In the genomic region with DNA sequence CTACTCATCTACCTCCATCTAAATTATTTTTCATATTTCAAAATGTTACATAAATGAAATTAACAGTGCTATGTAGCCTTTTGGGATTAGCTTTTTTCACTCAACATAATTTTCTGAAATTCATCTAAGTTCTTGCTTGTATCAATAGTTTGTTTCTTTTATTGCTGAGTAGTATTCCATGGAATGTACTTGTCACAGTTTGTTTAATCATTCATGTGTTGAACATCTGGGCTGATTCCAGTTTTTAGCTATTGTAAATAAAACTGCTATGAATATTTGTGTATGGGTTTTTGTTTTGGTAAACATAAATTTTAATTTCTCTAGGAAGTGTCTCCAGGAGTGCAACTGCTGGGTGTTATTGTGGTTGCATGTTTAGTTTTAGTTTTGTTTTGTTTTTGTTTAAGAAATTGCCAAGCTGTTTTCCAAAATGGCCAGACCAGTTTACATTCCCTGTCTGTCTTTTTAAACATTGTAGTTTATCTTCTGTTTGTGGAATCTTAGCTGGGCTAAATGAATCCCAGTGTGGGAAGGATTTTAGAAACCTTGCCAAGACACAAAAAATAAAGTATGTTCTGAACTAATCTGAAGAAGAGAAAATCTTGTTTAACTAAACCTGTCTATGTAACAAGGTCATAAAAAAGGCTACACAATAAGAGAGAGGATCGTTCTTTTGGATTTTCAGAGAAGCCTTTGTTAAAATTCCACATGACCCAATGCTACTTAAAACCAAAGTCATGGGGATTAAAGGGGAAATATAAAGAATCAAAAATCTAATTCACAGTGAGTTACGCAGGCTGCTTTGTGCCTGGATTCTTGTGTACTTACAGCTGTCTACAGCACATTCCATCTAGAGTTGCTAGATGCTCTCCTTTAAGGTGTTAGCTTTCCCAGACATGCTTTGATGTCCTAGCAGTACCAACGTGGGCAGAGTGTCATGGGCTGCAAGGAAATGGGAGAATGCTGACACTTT, we compare ENCODE assay signal across 31 cellular contexts.
DNase-seq lines count a peak whose midpoint lies in the region; ATAC-seq and TF ChIP-seq lines count a peak whose summit lies in the region.
"Had no signal": no experiment of that assay in that cellular context is flagged by ENCODE, and none has a peak within 500 bp of the region (broad histone marks: within the 10 kb centered on the region; RNA-seq: fewer than 3 reads in every experiment).

No MANE protein-coding gene starts in this region.

- H3K4me2 ChIP-seq in IMR-90 (ENCODE audit: low read depth, low read length) (peak overlapping the region; percentile 69), trophoblast cell (ENCODE audit: low read length) (no peak overlapping the region)

- no peak overlapping the region for H2AK9ac ChIP-seq in IMR-90 (replicated peaks; ENCODE audit: low read depth, low read length, poor library complexity)

- DNase-seq in AG04450 (ENCODE audit: low read depth, low spot score) (peak; percentile 33), IMR-90 (peak; percentile 59), astrocyte of the hippocampus (ENCODE audit: low read depth, low spot score) (peak; percentile 16), fibroblast of villous mesenchyme (ENCODE audit: low read depth) (peak; percentile 93), trophoblast cell (no peak)
- DNase-seq: activated CD4-positive, alpha-beta T cell treated with anti-CD3 and anti-CD28 coated beads, Interleukin-2, amount 10 ng/mL, durations not matched to agents 24 days and 14 days; activated CD8-positive, alpha-beta memory T cell treated with anti-CD3 and anti-CD28 coated beads for 24 hours; activated effector memory CD4-positive, alpha-beta T cell treated with Interleukin-2 at 50 U/mL for 16 hours; anterior cingulate cortex; caudate nucleus; cortex of kidney; DMS79; effector memory CD8-positive, alpha-beta T cell; KG1; left lung; NCI-H1417 treated with DMSO at 0.1 percent for 48 hours; NCI-H2081; NCI-H526; retina; SHP77; stimulated activated naive CD4-positive, alpha-beta T cell treated with Interleukin-2 at 50 U/mL for 16 hours; T1000; WERI-Rb-1 had no signal

- POLR2A ChIA-PET in AG04450 (lab: Yijun Ruan, JAX): interaction anchor here (0.6 to 1.4 kb wide), 3 partner anchors 21 to 1512 kb away, joined by 4 read pairs; no protein-coding TSS in a partner anchor
- POLR2A ChIA-PET in IMR-90 (lab: Charles Lee; ENCODE audit: unreplicated experiment): interaction anchor here (0.7 kb wide), 1 partner anchor 80 kb away, joined by 3 read pairs; no protein-coding TSS in a partner anchor

- H4K91ac ChIP-seq in IMR-90 (ENCODE audit: insufficient read depth, low read depth, low read length): peak overlapping the region; percentile 29; the same call in 1 of the 2 replicates
- H4K91ac ChIP-seq in trophoblast cell (ENCODE audit: low read depth, low read length): no peak overlapping the region

- WGBS in IMR-90 (ENCODE audit: extremely low coverage in 2 of 2, insufficient read length in 1 of 2), 2 experiments: no CpG with 5 or more reads among the region's 3 CpGs
- no CpG with 5 or more reads among the region's 3 CpGs for WGBS in trophoblast cell (ENCODE audit: extremely low coverage, insufficient coverage, insufficient read length)

- ATAC-seq in IMR-90 (ENCODE audit: low read depth): peak; percentile 81
- ATAC-seq in HG03378 (IDR thresholded peaks at IDR 0.05; ENCODE audit: unreplicated experiment): no peak
- no peak for ATAC-seq in GM19328 (IDR thresholded peaks at IDR 0.05; ENCODE audit: unreplicated experiment)
- no peak for ATAC-seq in GM18502 (IDR thresholded peaks at IDR 0.05; ENCODE audit: poor library complexity, unreplicated experiment)
- ATAC-seq: activated naive CD4-positive, alpha-beta T cell treated with anti-CD3 and anti-CD28 coated beads, Interleukin-2, amount 50 U/mL, for 72 hours; effector memory CD8-positive, alpha-beta T cell; left lung had no signal

- H4K5ac ChIP-seq in IMR-90 (ENCODE audit: low read depth, low read length): peak overlapping the region; percentile 92

- H3K18ac ChIP-seq in IMR-90 (ENCODE audit: low read depth, low read length) (peak overlapping the region; percentile 92; the same call in 1 of the 2 replicates), trophoblast cell (ENCODE audit: low read length) (no peak overlapping the region)

- H2AFZ ChIP-seq in IMR-90 (replicated peaks; ENCODE audit: low read length, poor library complexity) (no peak overlapping the region), trophoblast cell (ENCODE audit: insufficient read depth, low read length, poor library complexity) (no peak overlapping the region)
- H2AFZ ChIP-seq: parathyroid adenoma had no signal

- no peak overlapping the region for H3K23ac ChIP-seq in IMR-90 (ENCODE audit: low read depth, low read length)
- no peak overlapping the region for H3K23ac ChIP-seq in trophoblast cell (ENCODE audit: low read length)

- no peaks in the 10 kb centered on the region for H4K20me1 ChIP-seq in IMR-90 (ENCODE audit: insufficient read depth, low read length)

- H2AK5ac ChIP-seq in IMR-90 (ENCODE audit: low read depth, low read length): peak overlapping the region; percentile 74
- H2AK5ac ChIP-seq in trophoblast cell (ENCODE audit: low read length): no peak overlapping the region

- H3K9me1 ChIP-seq in IMR-90 (ENCODE audit: insufficient read depth, low read length): peaks cover 2% of the 10 kb centered on the region; the same call in 1 of the 2 replicates

- peak overlapping the region; percentile 54; the same call in 1 of the 2 replicates for H2BK20ac ChIP-seq in IMR-90 (ENCODE audit: low read depth, low read length)

- no peak overlapping the region for H3K56ac ChIP-seq in IMR-90 (ENCODE audit: extremely low read depth, insufficient read depth, low read length)

- in situ Hi-C loops in IMR-90 (cut with MboI; ENCODE audit: low sequenced_read_pairs): loop anchor here (10.0 kb wide), 1 partner anchor 399 kb away; no protein-coding TSS in a partner anchor

- TF ChIP-seq POLR2A in IMR-90 (IDR thresholded peaks at IDR 0.05; ENCODE audit: low read depth, low read length): no peak

- H3K36me3 ChIP-seq in IMR-90 (ENCODE audit: control insufficient read depth, insufficient read depth, low read length) (no peaks in the 10 kb centered on the region), trophoblast cell (ENCODE audit: control insufficient read depth in 1 of 2, insufficient read depth in 2 of 2, low read length in 2 of 2) (no peaks in the 10 kb centered on the region)
- H3K36me3 ChIP-seq: left lung, suprapubic skin, WERI-Rb-1 had no signal

- H3K14ac ChIP-seq in IMR-90 (replicated peaks; ENCODE audit: low read depth, low read length): no peak overlapping the region
- H3K14ac ChIP-seq in trophoblast cell (ENCODE audit: low read length): no peak overlapping the region

- peaks cover 4% of the 10 kb centered on the region; the same call in 1 of the 2 replicates for H3K4me1 ChIP-seq in IMR-90 (ENCODE audit: control insufficient read depth, insufficient read depth, low read length)
- no peaks in the 10 kb centered on the region for H3K4me1 ChIP-seq in trophoblast cell (ENCODE audit: control insufficient read depth in 1 of 2, insufficient read depth in 2 of 2, low read length in 2 of 2)
- H3K4me1 ChIP-seq: left lung, parathyroid adenoma, suprapubic skin had no signal

- dilution Hi-C loops in IMR-90 (cut with HindIII; ENCODE audit: low sequenced_read_pairs, unreplicated experiment): no loop called here

- H3K27me3 ChIP-seq in AG04450 (ENCODE audit: control insufficient read depth, insufficient read depth, low read length): no peaks in the 10 kb centered on the region
- no peaks in the 10 kb centered on the region; the same call in 1 of the 2 replicates for H3K27me3 ChIP-seq in IMR-90 (ENCODE audit: control insufficient read depth, insufficient read depth, low read length)
- H3K27me3 ChIP-seq in trophoblast cell (ENCODE audit: insufficient read depth, low read length): no peaks in the 10 kb centered on the region
- H3K27me3 ChIP-seq: left lung, suprapubic skin had no signal

- no peak overlapping the region for H2BK12ac ChIP-seq in trophoblast cell (ENCODE audit: low read length)

- no peaks in the 10 kb centered on the region for H3K79me2 ChIP-seq in trophoblast cell (ENCODE audit: control insufficient read depth, insufficient read depth, low read length, poor library complexity)
- H3K79me2 ChIP-seq: parathyroid adenoma had no signal

- no peak overlapping the region for H3K4me3 ChIP-seq in AG04450 (ENCODE audit: low read depth, low read length)
- H3K4me3 ChIP-seq in IMR-90 (ENCODE audit: insufficient read depth, low read depth, low read length): no peak overlapping the region
- H3K4me3 ChIP-seq in fibroblast of villous mesenchyme (ENCODE audit: low read depth, low read length): no peak overlapping the region
- no peak overlapping the region for H3K4me3 ChIP-seq in trophoblast cell (ENCODE audit: low read depth, low read length)
- H3K4me3 ChIP-seq: left lung, skin epidermis, suprapubic skin had no signal

- CTCF ChIA-PET in AG04450 (lab: Charles Lee) (interaction anchor here (0.7 to 1.3 kb wide), 3 partner anchors 135 to 850 kb away, joined by 3 to 4 read pairs (median 3); no protein-coding TSS in a partner anchor), IMR-90 (lab: Yijun Ruan, JAX) (interaction anchor here (1.6 kb wide), 1 partner anchor 670 kb away, joined by 5 read pairs; no protein-coding TSS in a partner anchor)

- TF ChIP-seq RAD21 in IMR-90 (IDR thresholded peaks at IDR 0.05; ENCODE audit: low read length): no peak

- H3K9me3 ChIP-seq in AG04450 (ENCODE audit: control insufficient read depth, insufficient read depth, low read length): peaks cover 7% of the 10 kb centered on the region
- no peaks in the 10 kb centered on the region for H3K9me3 ChIP-seq in IMR-90 (ENCODE audit: control insufficient read depth, insufficient read depth, low read length)
- H3K9me3 ChIP-seq in trophoblast cell (ENCODE audit: insufficient read depth, low read depth, low read length): peaks cover 3% of the 10 kb centered on the region
- H3K9me3 ChIP-seq: suprapubic skin had no signal

- no TSS peak for BruUV-seq in IMR-90 (replicated peaks; lab: Mats Ljungman, UMichigan)

- peak overlapping the region; percentile 40 for H3K27ac ChIP-seq in AG04450 (ENCODE audit: low read depth, low read length)
- H3K27ac ChIP-seq in IMR-90 (ENCODE audit: insufficient read depth, low read length): peak overlapping the region; percentile 95; the same call in 1 of the 2 replicates
- H3K27ac ChIP-seq in trophoblast cell (ENCODE audit: low read depth, low read length): no peak overlapping the region
- H3K27ac ChIP-seq: 22Rv1, left lung, parathyroid adenoma, skin epidermis, suprapubic skin, WERI-Rb-1 had no signal

- H3K4ac ChIP-seq in IMR-90 (ENCODE audit: low read depth, low read length) (peak overlapping the region; percentile 59; the same call in 1 of the 2 replicates), trophoblast cell (ENCODE audit: low read depth, low read length) (no peak overlapping the region)

- H3K9ac ChIP-seq in IMR-90 (ENCODE audit: low read depth, low read length) (no peak overlapping the region), trophoblast cell (ENCODE audit: low read length) (no peak overlapping the region)
- H3K9ac ChIP-seq: parathyroid adenoma had no signal

- H4K8ac ChIP-seq in IMR-90 (ENCODE audit: low read depth in 2 of 2, low read length in 2 of 2): peak overlapping the region in 1 of 2 experiments; percentile 35; a peak in 1 of 4 replicates
- H4K8ac ChIP-seq in trophoblast cell (ENCODE audit: low read depth, low read length): no peak overlapping the region

- no peak for TF ChIP-seq CTCF in AG04450 (IDR thresholded peaks at IDR 0.05; ENCODE audit: low read depth, low read length)
- TF ChIP-seq CTCF in IMR-90 (conservative IDR thresholded peaks at IDR 0.05; ENCODE audit: low read depth, low read length): no peak
- TF ChIP-seq CTCF in fibroblast of villous mesenchyme (IDR thresholded peaks at IDR 0.05; ENCODE audit: insufficient read depth, low read depth, low read length): no peak

- no peaks in the 10 kb centered on the region for H3K79me1 ChIP-seq in IMR-90 (ENCODE audit: low read depth in 1 of 2, low read length in 2 of 2)
- no peaks in the 10 kb centered on the region for H3K79me1 ChIP-seq in trophoblast cell (ENCODE audit: low read length)

- H2BK15ac ChIP-seq in IMR-90 (ENCODE audit: low read depth, low read length): 0 out of 3 replicates have a peak overlapping the region, but pooled peaks have one; percentile 24

- H2BK5ac ChIP-seq in IMR-90 (ENCODE audit: low read depth, low read length, poor library complexity, severe bottlenecking) (peak overlapping the region; percentile 43), trophoblast cell (ENCODE audit: low read depth, low read length, poor library complexity) (no peak overlapping the region)

- peak overlapping the region; percentile 67 for H2BK120ac ChIP-seq in IMR-90 (ENCODE audit: low read depth, low read length)
- no peak overlapping the region for H2BK120ac ChIP-seq in trophoblast cell (ENCODE audit: insufficient read depth, low read length, poor library complexity)

- intact Hi-C loops in IMR-90 (cut with micrococcal nuclease): loop anchor here (2.0 to 10.0 kb wide), 2 partner anchors 129 to 179 kb away; partner anchors contain the start of gene SUCLG2

- H4K12ac ChIP-seq in trophoblast cell (ENCODE audit: low read depth, low read length): no peak overlapping the region

Comparison
In these comparisons a context has a peak if more than half of its experiments do, and no peak if none do; other contexts are left out.
1. DNase-seq: peak in AG04450 (single experiment), IMR-90 (single experiment), astrocyte of the hippocampus (single experiment) and fibroblast of villous mesenchyme (single experiment); none in trophoblast cell (0 of 2).